ENCODE assay signal across 1 cellular context in the genomic region with DNA sequence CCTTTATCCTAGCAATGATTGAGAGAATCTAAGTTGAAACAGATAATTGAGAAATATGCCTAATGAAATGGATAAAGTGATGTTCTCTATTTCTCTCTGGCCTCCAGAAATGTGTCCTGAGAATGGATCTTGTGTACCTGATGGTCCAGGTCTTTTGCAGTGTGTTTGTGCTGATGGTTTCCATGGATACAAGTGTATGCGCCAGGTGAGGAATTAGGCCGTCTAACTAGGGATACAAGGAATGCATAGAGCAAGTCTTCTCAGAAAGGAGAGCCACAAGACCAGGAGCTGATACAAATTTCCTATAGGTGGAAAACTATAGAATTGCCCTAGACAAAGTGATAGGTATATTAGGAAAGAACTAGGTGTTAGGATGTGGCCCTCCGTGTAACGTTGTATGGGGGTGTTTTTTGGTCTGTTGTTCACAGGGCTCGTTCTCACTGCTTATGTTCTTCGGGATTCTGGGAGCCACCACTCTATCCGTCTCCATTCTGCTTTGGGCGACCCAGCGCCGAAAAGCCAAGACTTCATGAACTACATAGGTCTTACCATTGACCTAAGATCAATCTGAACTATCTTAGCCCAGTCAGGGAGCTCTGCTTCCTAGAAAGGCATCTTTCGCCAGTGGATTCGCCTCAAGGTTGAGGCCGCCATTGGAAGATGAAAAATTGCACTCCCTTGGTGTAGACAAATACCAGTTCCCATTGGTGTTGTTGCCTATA.
TF ChIP-seq lines count a peak whose summit lies in the region.

No MANE protein-coding gene starts in this region.

TF ChIP-seq in A549, 52 proteins besides CTCF, POLR2A, EP300 and RAD21 (continued from another document):
- TF ChIP-seq, protein P1, sequence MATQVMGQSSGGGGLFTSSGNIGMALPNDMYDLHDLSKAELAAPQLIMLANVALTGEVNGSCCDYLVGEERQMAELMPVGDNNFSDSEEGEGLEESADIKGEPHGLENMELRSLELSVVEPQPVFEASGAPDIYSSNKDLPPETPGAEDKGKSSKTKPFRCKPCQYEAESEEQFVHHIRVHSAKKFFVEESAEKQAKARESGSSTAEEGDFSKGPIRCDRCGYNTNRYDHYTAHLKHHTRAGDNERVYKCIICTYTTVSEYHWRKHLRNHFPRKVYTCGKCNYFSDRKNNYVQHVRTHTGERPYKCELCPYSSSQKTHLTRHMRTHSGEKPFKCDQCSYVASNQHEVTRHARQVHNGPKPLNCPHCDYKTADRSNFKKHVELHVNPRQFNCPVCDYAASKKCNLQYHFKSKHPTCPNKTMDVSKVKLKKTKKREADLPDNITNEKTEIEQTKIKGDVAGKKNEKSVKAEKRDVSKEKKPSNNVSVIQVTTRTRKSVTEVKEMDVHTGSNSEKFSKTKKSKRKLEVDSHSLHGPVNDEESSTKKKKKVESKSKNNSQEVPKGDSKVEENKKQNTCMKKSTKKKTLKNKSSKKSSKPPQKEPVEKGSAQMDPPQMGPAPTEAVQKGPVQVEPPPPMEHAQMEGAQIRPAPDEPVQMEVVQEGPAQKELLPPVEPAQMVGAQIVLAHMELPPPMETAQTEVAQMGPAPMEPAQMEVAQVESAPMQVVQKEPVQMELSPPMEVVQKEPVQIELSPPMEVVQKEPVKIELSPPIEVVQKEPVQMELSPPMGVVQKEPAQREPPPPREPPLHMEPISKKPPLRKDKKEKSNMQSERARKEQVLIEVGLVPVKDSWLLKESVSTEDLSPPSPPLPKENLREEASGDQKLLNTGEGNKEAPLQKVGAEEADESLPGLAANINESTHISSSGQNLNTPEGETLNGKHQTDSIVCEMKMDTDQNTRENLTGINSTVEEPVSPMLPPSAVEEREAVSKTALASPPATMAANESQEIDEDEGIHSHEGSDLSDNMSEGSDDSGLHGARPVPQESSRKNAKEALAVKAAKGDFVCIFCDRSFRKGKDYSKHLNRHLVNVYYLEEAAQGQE (IDR thresholded peaks at IDR 0.05), result no peak
- TF ChIP-seq ZNF302 (CRISPR knock-in tag; IDR thresholded peaks at IDR 0.05), result no peak
- TF ChIP-seq EHMT2 (IDR thresholded peaks at IDR 0.05; ENCODE audit: low read depth), result no peak
- no peak for TF ChIP-seq ZC3H11A (IDR thresholded peaks at IDR 0.05)
- TF ChIP-seq SMC3 (IDR thresholded peaks at IDR 0.05), result no peak
- TF ChIP-seq NFE2L2 (conservative IDR thresholded peaks at IDR 0.05; ENCODE audit: low read length), result no peak
- no peak for TF ChIP-seq KDM1A (IDR thresholded peaks at IDR 0.05; ENCODE audit: low read depth)
- TF ChIP-seq, protein P2, sequence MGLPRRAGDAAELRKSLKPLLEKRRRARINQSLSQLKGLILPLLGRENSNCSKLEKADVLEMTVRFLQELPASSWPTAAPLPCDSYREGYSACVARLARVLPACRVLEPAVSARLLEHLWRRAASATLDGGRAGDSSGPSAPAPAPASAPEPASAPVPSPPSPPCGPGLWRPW (IDR thresholded peaks at IDR 0.05), result no peak
- no peak for TF ChIP-seq CEBPB (IDR thresholded peaks at IDR 0.05)
- TF ChIP-seq FOXS1 (CRISPR knock-in tag; IDR thresholded peaks at IDR 0.05), result no peak
- no peak for TF ChIP-seq EHF (CRISPR knock-in tag; IDR thresholded peaks at IDR 0.05)
- no peak for TF ChIP-seq HDAC2 (IDR thresholded peaks at IDR 0.05)
- TF ChIP-seq KDM5A (IDR thresholded peaks at IDR 0.05), result no peak
- no peak for TF ChIP-seq RNF2 (IDR thresholded peaks at IDR 0.05; ENCODE audit: borderline replicate concordance, low read depth)
- no peak for TF ChIP-seq CHD4 (IDR thresholded peaks at IDR 0.05; ENCODE audit: borderline replicate concordance)
